ENCODE assay signal across 17 cellular contexts in the genomic region with DNA sequence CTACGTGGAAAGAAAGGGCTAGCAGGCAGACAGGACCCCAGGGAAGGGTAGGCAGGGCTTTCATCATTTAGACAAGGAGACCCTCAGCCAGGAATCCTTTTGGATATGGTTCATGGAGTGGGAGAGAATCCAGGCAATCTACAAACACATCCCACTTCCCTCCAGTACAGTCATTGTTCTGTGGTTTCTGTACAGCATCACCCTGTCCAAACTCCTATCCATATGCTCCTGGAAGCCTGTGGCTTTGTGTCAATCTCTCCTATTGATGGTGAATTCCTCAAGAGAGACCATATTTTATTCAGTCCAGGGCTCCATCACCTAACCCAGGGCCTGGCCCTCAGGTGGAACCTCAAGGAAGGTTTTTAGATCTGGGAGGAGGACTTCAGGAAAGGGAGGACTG.
DNase-seq lines count a peak whose midpoint lies in the region; ATAC-seq and TF ChIP-seq lines count a peak whose summit lies in the region.
"Had no signal": no experiment of that assay in that cellular context is flagged by ENCODE, and none has a peak within 500 bp of the region (broad histone marks: within the 10 kb centered on the region; RNA-seq: fewer than 3 reads in every experiment).

No MANE protein-coding gene starts in this region.

- peaks cover 7% of the 10 kb centered on the region for H3K4me1 Mint-ChIP-seq in mesothelial cell of epicardium
- H3K4me1 Mint-ChIP-seq: B cell had no signal

- WGBS in mammary epithelial cell (ENCODE audit: low coverage, missing lambda C conversion rate) = 67% methylated on average over 1 of the region's 1 CpG
- WGBS in sigmoid colon, 2 donors = 45 to 62% methylated on average over 1 of the region's 1 CpG

- H3K4me3 ChIP-seq in mammary epithelial cell (replicated peaks in 1 of 3; ENCODE audit: insufficient read depth in 1 of 3, low read depth in 2 of 3, low read length in 3 of 3) = no peak overlapping the region
- no peak overlapping the region for H3K4me3 ChIP-seq in sigmoid colon
- H3K4me3 ChIP-seq: BLaER1 treated with 17β-estradiol and CSF1 and Interleukin-3, amounts not matched to agents 10 nM and 100 nM; GM12878; GM23248; HAP-1 had no signal

- no peaks in the 10 kb centered on the region for H3K27me3 ChIP-seq in mammary epithelial cell (ENCODE audit: insufficient read depth, low read length)
- peaks cover 6% of the 10 kb centered on the region for H3K27me3 ChIP-seq in foreskin keratinocyte
- peaks cover 0 to 12% (median 0%) of the 10 kb centered on the region in 3 donors for H3K27me3 ChIP-seq in sigmoid colon
- H3K27me3 ChIP-seq: BLaER1 treated with 17β-estradiol and CSF1 and Interleukin-3, amounts not matched to agents 10 nM and 100 nM had no signal

- H3K9me3 ChIP-seq in mammary epithelial cell (replicated peaks; ENCODE audit: insufficient read depth, low read length) (no peaks in the 10 kb centered on the region), sigmoid colon (no peaks in the 10 kb centered on the region)
- H3K9me3 ChIP-seq: BLaER1 treated with 17β-estradiol and CSF1 and Interleukin-3, amounts not matched to agents 10 nM and 100 nM; HAP-1 had no signal

- in situ Hi-C loops in mammary epithelial cell (cut with MboI; ENCODE audit: low sequenced_read_pairs in 2 of 2) = no loop called here

- CTCF ChIA-PET in mammary epithelial cell (lab: Charles Lee; ENCODE audit: low non-redundant PET) = no interaction called here

- peak; percentile 58 for ATAC-seq in foreskin keratinocyte
- ATAC-seq: CD8-positive, alpha-beta T cell; GM12878; HepG2 had no signal

- peak overlapping the region; percentile 32 for H2AFZ ChIP-seq in mammary epithelial cell (ENCODE audit: low read depth, low read length)
- H2AFZ ChIP-seq: GM23248 had no signal

- no peak for TF ChIP-seq POLR2A in sigmoid colon (IDR thresholded peaks at IDR 0.05)

- H3K4me2 ChIP-seq in mammary epithelial cell (ENCODE audit: insufficient read depth, low read depth, low read length) = peak overlapping the region; percentile 29
- H3K4me2 ChIP-seq: BLaER1 treated with 17β-estradiol and CSF1 and Interleukin-3, amounts not matched to agents 10 nM and 100 nM had no signal

- H3K4me1 ChIP-seq in mammary epithelial cell (ENCODE audit: insufficient read depth, low read length) (peaks cover 19% of the 10 kb centered on the region), foreskin keratinocyte (peaks cover 4% of the 10 kb centered on the region), sigmoid colon (no peaks in the 10 kb centered on the region)
- H3K4me1 ChIP-seq: BLaER1 treated with 17β-estradiol and CSF1 and Interleukin-3, amounts not matched to agents 10 nM and 100 nM; HAP-1 had no signal

- no peak overlapping the region for H3K9ac ChIP-seq in mammary epithelial cell (ENCODE audit: insufficient read depth, low read length)
- H3K9ac ChIP-seq: BLaER1 treated with 17β-estradiol and CSF1 and Interleukin-3, amounts not matched to agents 10 nM and 100 nM; GM23248 had no signal

- BruUV-seq in mammary epithelial cell (replicated peaks; lab: Mats Ljungman, UMichigan) = no TSS peak

- TF ChIP-seq CTCF in mammary epithelial cell (conservative IDR thresholded peaks at IDR 0.05 in 1 of 2, IDR thresholded peaks at IDR 0.05 in 1 of 2; ENCODE audit: extremely low read depth in 1 of 2, insufficient read depth in 1 of 2, low read depth in 1 of 2, low read length in 2 of 2) = no peak
- no peak for TF ChIP-seq CTCF in foreskin keratinocyte (conservative IDR thresholded peaks at IDR 0.05)
- TF ChIP-seq CTCF in mesothelial cell of epicardium (IDR thresholded peaks at IDR 0.05; ENCODE audit: unreplicated experiment) = no peak
- no peak for TF ChIP-seq CTCF in sigmoid colon (IDR thresholded peaks at IDR 0.05)

- no peaks in the 10 kb centered on the region for H4K20me1 ChIP-seq in mammary epithelial cell (ENCODE audit: insufficient read depth, low read length)
- H4K20me1 ChIP-seq: BLaER1 treated with 17β-estradiol and CSF1 and Interleukin-3, amounts not matched to agents 10 nM and 100 nM had no signal

- intact Hi-C loops in mammary epithelial cell (cut with micrococcal nuclease) = no loop called here
- intact Hi-C loops in sigmoid colon (cut with DNase I) = no loop called here

- H3K9me3 Mint-ChIP-seq in mesothelial cell of epicardium = no peaks in the 10 kb centered on the region
- H3K9me3 Mint-ChIP-seq: CD8-positive, alpha-beta T cell had no signal

- DNase-seq in M059J (ENCODE audit: low read depth) (peak; percentile 3), mammary epithelial cell (peak; percentile 48), foreskin keratinocyte (peak in 1 of 2 donors; percentile 28), mesothelial cell of epicardium (ENCODE audit: low spot score in 2 of 2, unreplicated experiment in 2 of 2) (no peak), sigmoid colon (no peak), HuH-7.5 (ENCODE audit: low spot score) (no peak), HCEC 1CT (no peak)
- DNase-seq: Calu3; CD8-positive, alpha-beta T cell; DND-41; EL; GM23248 had no signal

- H3K27ac ChIP-seq in mammary epithelial cell (ENCODE audit: insufficient read depth, low read depth, low read length) (peak overlapping the region; percentile 30), foreskin keratinocyte (peak overlapping the region; percentile 27), sigmoid colon (no peak overlapping the region)
- H3K27ac ChIP-seq: BLaER1 treated with 17β-estradiol and CSF1 and Interleukin-3, amounts not matched to agents 10 nM and 100 nM; GM23248 had no signal

- H3K36me3 Mint-ChIP-seq in mesothelial cell of epicardium = no peaks in the 10 kb centered on the region
- H3K36me3 Mint-ChIP-seq: CD8-positive, alpha-beta T cell had no signal

- no peak for TF ChIP-seq EP300 in sigmoid colon (IDR thresholded peaks at IDR 0.05)

- H3K36me3 ChIP-seq in mammary epithelial cell (ENCODE audit: insufficient read depth, low read length) (no peaks in the 10 kb centered on the region), sigmoid colon (no peaks in the 10 kb centered on the region)
- H3K36me3 ChIP-seq: BLaER1 treated with 17β-estradiol and CSF1 and Interleukin-3, amounts not matched to agents 10 nM and 100 nM; HAP-1 had no signal

- peak overlapping the region; percentile 23 for H3K27ac Mint-ChIP-seq in mesothelial cell of epicardium
- H3K27ac Mint-ChIP-seq: B cell; CD8-positive, alpha-beta T cell had no signal

- H3K27me3 Mint-ChIP-seq in mesothelial cell of epicardium (ENCODE audit: low read depth) = peaks cover 26% of the 10 kb centered on the region

- no peak overlapping the region for H3K4me3 Mint-ChIP-seq in mesothelial cell of epicardium
- H3K4me3 Mint-ChIP-seq: B cell; CD8-positive, alpha-beta T cell had no signal

- dilution Hi-C loops in mammary epithelial cell (cut with HindIII; ENCODE audit: low sequenced_read_pairs) = no loop called here

- H3K79me2 ChIP-seq in mammary epithelial cell (ENCODE audit: insufficient read depth, low read length) = no peaks in the 10 kb centered on the region

Comparison
In these comparisons a context has a peak if more than half of its experiments do, and no peak if none do; other contexts are left out.
1. DNase-seq: peak in M059J (single experiment) and mammary epithelial cell (single experiment); none in mesothelial cell of epicardium (0 of 2), sigmoid colon (single experiment), HuH-7.5 (single experiment) and HCEC 1CT (single experiment).
2. H3K27ac ChIP-seq: peak in mammary epithelial cell (single experiment) and foreskin keratinocyte (single experiment); none in sigmoid colon (0 of 4).